In the genomic region with DNA sequence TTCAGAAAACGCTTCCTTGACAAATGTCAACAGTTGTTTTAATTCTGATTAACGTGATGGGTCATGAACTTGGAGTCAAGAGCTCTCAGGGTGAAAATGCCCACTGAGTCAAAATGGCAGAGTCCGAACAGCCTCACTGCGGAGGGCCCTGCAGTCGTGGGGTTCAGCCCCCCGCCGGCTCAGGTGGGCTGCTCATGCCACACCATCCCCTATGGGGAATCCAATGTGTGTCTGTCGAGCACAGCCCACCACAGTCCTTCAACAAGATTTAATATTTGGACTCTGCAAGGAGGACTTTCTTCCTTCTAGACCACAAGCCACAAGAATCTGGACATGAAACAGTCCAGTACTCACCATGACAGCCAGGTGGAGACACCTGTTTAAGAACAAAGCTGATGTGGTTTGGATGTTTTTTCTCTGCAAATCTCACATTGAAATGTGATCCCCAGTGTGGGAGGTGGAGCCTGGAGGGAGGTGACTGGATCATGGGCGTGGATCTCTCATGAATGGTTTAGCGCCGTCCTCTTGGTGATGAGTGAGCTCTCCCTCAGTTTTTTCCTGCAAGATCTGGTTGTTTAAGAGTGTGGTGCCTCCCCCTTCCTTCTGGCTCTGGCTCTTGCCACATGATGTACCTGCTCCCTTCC, we compare ENCODE assay signal across 9 cellular contexts.
A peak's percentile ranks its signal among the peaks of the same experiment; 100 is the strongest.
DNase-seq lines count a peak whose midpoint lies in the region; ATAC-seq and TF ChIP-seq lines count a peak whose summit lies in the region.
"Had no signal": no experiment of that assay in that cellular context is flagged by ENCODE, and none has a peak within 500 bp of the region (broad histone marks: within the 10 kb centered on the region; RNA-seq: fewer than 3 reads in every experiment).

No MANE protein-coding gene starts in this region.

- H3K27me3 ChIP-seq in PC-3 (ENCODE audit: low read length) (peaks cover 22% of the 10 kb centered on the region), upper lobe of right lung (no peaks in the 10 kb centered on the region)

- H3K79me2 ChIP-seq in PC-3 (ENCODE audit: low read length): no peaks in the 10 kb centered on the region

- H3K4me1 Mint-ChIP-seq in activated T-cell treated with anti-CD3 and anti-CD28 coated beads, Interleukin-2, amount 50 U/mL, for 24 hours (ENCODE audit: low read depth): no peaks in the 10 kb centered on the region

- H3K9me2 ChIP-seq in PC-3 (replicated peaks; ENCODE audit: low read length): no peaks in the 10 kb centered on the region

- H3K4me1 ChIP-seq in PC-3 (ENCODE audit: insufficient read depth, low read length): no peaks in the 10 kb centered on the region
- H3K4me1 ChIP-seq in upper lobe of right lung: no peaks in the 10 kb centered on the region
- H3K4me1 ChIP-seq: SJSA1 had no signal

- H3K4me3 ChIP-seq in PC-3 (ENCODE audit: low read length): no peak overlapping the region
- H3K4me3 ChIP-seq in upper lobe of right lung: no peak overlapping the region
- H3K4me3 ChIP-seq: SJSA1 had no signal

- CTCF ChIA-PET in PC-3 (lab: Charles Lee): interaction anchor here (0.5 kb wide), 1 partner anchor 86 kb away, joined by 6 read pairs; no protein-coding TSS in a partner anchor

- no peak overlapping the region for H2AFZ ChIP-seq in PC-3 (ENCODE audit: low read length)

- ATAC-seq in PC-3 (peak; percentile 99), upper lobe of right lung (peak; percentile 28)

- no peaks in the 10 kb centered on the region for H4K20me1 ChIP-seq in PC-3 (ENCODE audit: low read length)

- H3K27ac ChIP-seq in PC-3 (ENCODE audit: low read length) (no peak overlapping the region), upper lobe of right lung (no peak overlapping the region)
- H3K27ac ChIP-seq: SJSA1 had no signal

- no peaks in the 10 kb centered on the region for H3K9me3 ChIP-seq in PC-3 (ENCODE audit: low read length)
- no peaks in the 10 kb centered on the region for H3K9me3 ChIP-seq in upper lobe of right lung
- H3K9me3 ChIP-seq: SJSA1 had no signal

- no peaks in the 10 kb centered on the region for H3K9me3 Mint-ChIP-seq in activated T-cell treated with anti-CD3 and anti-CD28 coated beads, Interleukin-2, amount 50 U/mL, for 24 hours

- peak; percentile 8 for DNase-seq in activated T-cell treated with anti-CD3 and anti-CD28 coated beads, Interleukin-2, amount 50 U/mL, for 24 hours
- DNase-seq in activated T-cell treated with anti-CD3 and anti-CD28 coated beads, Interleukin-2, amount 50 U/mL, for 1 hour: no peak
- peak; percentile 91 for DNase-seq in PC-3
- peak; percentile 75 for DNase-seq in iPS DF 19.7 (ENCODE audit: low read depth, low spot score)
- peak; percentile 31 for DNase-seq in upper lobe of right lung
- DNase-seq in GOT3 (lab: John Stamatoyannopoulos, UW): no peak
- no peak for DNase-seq in activated gamma-delta T cell (lab: John Stamatoyannopoulos, UW)
- no peak for DNase-seq in stimulated activated CD4-positive, alpha-beta T cell treated with anti-CD3 and anti-CD28 coated beads, Interleukin-4, amount 100 ng/mL, for 24 hours

- no peak overlapping the region for H3K4me2 ChIP-seq in PC-3 (ENCODE audit: low read length)

- H3K4me3 Mint-ChIP-seq in activated T-cell treated with anti-CD3 and anti-CD28 coated beads, Interleukin-2, amount 50 U/mL, for 24 hours: no peak overlapping the region

- TF ChIP-seq CTCF in PC-3 (conservative IDR thresholded peaks at IDR 0.05; ENCODE audit: low read depth, low read length) (peak; percentile 73), upper lobe of right lung (IDR thresholded peaks at IDR 0.05) (peak; percentile 6)

- H3K9ac ChIP-seq in PC-3 (ENCODE audit: low read length): no peak overlapping the region

- H3K27me3 Mint-ChIP-seq in activated T-cell treated with anti-CD3 and anti-CD28 coated beads, Interleukin-2, amount 50 U/mL, for 24 hours: peaks cover 20% of the 10 kb centered on the region

- POLR2A ChIA-PET in PC-3 (lab: Charles Lee; ENCODE audit: unreplicated experiment): no interaction called here

- H3K36me3 ChIP-seq in PC-3 (ENCODE audit: low read depth, low read length): no peaks in the 10 kb centered on the region
- no peaks in the 10 kb centered on the region for H3K36me3 ChIP-seq in upper lobe of right lung
- H3K36me3 ChIP-seq: SJSA1 had no signal

- BruUV-seq in PC-3 (replicated peaks; lab: Mats Ljungman, UMichigan): no TSS peak

- H3F3A ChIP-seq in PC-3 (ENCODE audit: low read length, unreplicated experiment): no peaks in the 10 kb centered on the region

- no peaks in the 10 kb centered on the region for H3K36me3 Mint-ChIP-seq in activated T-cell treated with anti-CD3 and anti-CD28 coated beads, Interleukin-2, amount 50 U/mL, for 24 hours (ENCODE audit: low read depth)

- intact Hi-C loops in PC-3 (cut with micrococcal nuclease) (loop anchor here (1.0 to 5.0 kb wide), 3 partner anchors 58 to 318 kb away; a partner anchor contains a TSS), upper lobe of right lung (cut with DNase I) (no loop called here)

- H3K27ac Mint-ChIP-seq in activated T-cell treated with anti-CD3 and anti-CD28 coated beads, Interleukin-2, amount 50 U/mL, for 24 hours: no peak overlapping the region

Comparison
In these comparisons a context has a peak if more than half of its experiments do, and no peak if none do; other contexts are left out.
1. DNase-seq: peak in activated T-cell treated with anti-CD3 and anti-CD28 coated beads, Interleukin-2, amount 50 U/mL, for 24 hours (single experiment), PC-3 (single experiment), iPS DF 19.7 (single experiment) and upper lobe of right lung (single experiment); none in activated T-cell treated with anti-CD3 and anti-CD28 coated beads, Interleukin-2, amount 50 U/mL, for 1 hour (single experiment), GOT3 (single experiment), activated gamma-delta T cell (single experiment) and stimulated activated CD4-positive, alpha-beta T cell treated with anti-CD3 and anti-CD28 coated beads, Interleukin-4, amount 100 ng/mL, for 24 hours (single experiment).